ENCODE assay signal across 1 cellular context in the genomic region with DNA sequence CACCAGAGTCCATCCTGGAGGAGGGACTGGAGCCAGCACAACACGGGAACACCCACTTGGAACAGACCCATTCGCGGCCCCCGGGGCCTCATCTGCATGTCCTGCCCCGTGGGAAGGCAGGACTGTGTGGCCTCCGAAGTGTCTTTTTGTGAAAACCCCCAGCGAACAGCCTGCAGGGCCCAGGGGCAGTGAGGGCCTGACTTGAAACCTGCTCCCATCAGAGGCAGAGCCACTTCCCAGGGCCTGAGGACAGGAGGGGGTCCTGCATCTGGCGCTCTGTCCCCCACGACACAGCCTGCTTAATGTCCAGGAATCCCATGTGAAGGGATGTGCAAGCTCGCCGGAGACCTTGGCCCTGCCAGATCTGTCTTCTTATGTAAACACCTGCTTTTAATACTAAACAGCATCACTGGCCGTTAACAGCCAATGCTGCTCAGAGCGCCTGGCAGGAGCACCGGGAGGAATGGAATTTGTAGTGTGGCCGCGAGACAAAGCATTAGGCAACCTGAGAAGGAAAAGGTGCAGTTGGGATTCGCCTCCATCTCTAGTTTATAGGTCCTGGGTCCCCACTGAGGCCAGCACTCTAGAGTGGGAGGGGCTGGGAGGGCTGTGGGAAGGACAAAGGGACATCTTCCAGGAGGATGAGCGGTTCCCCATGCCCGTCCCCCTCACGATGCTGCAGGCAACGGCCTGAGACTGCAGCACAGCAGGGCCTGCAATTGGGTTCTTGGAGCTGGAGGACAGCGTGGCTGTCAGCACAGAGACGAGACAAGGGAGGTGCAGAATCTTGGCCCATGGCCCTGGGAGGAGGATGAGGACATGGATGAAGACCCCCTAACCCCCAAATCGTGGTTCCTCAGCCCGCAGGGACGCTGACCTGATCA.
A peak's percentile ranks its signal among the peaks of the same experiment; 100 is the strongest.
TF ChIP-seq lines count a peak whose summit lies in the region.

No MANE protein-coding gene starts in this region.

TF ChIP-seq in SK-N-SH, 30 proteins besides CTCF, POLR2A, EP300 and RAD21 (continued from another document):
- TF ChIP-seq CHD2 (IDR thresholded peaks at IDR 0.05; ENCODE audit: low read length, partially characterized antibody) (peak; percentile 84), RXRA (IDR thresholded peaks at IDR 0.05; ENCODE audit: borderline replicate concordance, low read depth) (no peak), FOXM1 (IDR thresholded peaks at IDR 0.05; ENCODE audit: low read depth) (no peak), JUND (IDR thresholded peaks at IDR 0.05) (no peak), TEAD4 (IDR thresholded peaks at IDR 0.05; ENCODE audit: borderline replicate concordance, insufficient read depth) (no peak), MXI1 (IDR thresholded peaks at IDR 0.05; ENCODE audit: low read depth, low read length) (peak; percentile 60; the same call in 1 of the 2 replicates), RCOR1 (IDR thresholded peaks at IDR 0.05; ENCODE audit: low read length) (peak; percentile 99), FOXJ3 (CRISPR knock-in tag; IDR thresholded peaks at IDR 0.05) (peak; percentile 86), TCF12 (IDR thresholded peaks at IDR 0.05) (peak; percentile 42; the same call in 1 of the 2 replicates)
TF ChIP-seq in SK-N-SH: peak in this region for 5.
